1 cellular context compared by ENCODE assay signal in the genomic region with DNA sequence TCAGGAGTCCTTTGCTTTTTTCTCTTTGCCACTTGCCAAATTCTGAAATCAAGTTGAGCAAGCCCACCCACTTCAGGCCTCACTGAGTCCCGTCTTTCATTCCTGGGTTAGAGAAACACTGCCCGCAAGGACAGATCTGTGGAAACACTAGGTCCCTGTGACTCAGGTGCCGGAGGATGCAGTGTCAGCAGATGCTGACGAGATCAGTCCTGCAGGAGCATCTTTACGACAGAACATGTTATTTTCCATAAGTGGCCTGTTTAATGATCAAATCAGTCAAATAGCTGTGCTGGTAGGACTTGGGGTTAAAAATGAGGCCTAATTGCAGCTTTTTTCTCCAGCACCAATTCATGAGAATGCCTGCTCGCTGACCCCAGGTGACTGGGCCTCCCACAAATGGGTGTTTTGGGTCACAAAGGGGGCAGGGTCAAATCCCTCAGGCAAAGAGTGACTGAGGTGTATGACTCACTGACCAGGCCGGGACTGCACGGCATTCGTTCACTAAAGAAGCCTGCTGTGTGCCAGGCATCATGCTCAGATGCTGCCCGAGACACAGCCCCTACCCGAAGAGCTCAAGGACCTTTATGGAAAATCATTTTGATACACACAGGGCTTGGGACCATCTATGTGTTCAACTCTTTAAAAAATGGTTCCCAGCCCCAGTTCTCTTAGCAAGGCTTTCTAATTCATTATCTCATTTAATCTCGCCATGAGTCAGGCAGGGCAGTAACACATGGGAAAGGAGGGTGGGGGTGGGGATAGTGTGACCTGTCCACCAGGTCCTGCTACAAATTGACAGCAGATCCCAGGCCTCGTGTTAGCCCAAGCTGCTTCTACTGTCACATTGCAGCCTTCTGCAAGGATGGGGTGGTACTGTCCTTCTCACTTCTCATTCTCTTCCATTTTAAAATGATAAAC.
TF ChIP-seq lines count a peak whose summit lies in the region.

No MANE protein-coding gene starts in this region.

TF ChIP-seq in WTC11, 78 proteins besides CTCF, POLR2A, EP300 and RAD21 (continued from another document):
- TF ChIP-seq, protein P1, sequence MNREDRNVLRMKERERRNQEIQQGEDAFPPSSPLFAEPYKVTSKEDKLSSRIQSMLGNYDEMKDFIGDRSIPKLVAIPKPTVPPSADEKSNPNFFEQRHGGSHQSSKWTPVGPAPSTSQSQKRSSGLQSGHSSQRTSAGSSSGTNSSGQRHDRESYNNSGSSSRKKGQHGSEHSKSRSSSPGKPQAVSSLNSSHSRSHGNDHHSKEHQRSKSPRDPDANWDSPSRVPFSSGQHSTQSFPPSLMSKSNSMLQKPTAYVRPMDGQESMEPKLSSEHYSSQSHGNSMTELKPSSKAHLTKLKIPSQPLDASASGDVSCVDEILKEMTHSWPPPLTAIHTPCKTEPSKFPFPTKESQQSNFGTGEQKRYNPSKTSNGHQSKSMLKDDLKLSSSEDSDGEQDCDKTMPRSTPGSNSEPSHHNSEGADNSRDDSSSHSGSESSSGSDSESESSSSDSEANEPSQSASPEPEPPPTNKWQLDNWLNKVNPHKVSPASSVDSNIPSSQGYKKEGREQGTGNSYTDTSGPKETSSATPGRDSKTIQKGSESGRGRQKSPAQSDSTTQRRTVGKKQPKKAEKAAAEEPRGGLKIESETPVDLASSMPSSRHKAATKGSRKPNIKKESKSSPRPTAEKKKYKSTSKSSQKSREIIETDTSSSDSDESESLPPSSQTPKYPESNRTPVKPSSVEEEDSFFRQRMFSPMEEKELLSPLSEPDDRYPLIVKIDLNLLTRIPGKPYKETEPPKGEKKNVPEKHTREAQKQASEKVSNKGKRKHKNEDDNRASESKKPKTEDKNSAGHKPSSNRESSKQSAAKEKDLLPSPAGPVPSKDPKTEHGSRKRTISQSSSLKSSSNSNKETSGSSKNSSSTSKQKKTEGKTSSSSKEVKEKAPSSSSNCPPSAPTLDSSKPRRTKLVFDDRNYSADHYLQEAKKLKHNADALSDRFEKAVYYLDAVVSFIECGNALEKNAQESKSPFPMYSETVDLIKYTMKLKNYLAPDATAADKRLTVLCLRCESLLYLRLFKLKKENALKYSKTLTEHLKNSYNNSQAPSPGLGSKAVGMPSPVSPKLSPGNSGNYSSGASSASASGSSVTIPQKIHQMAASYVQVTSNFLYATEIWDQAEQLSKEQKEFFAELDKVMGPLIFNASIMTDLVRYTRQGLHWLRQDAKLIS (CRISPR knock-in tag; IDR thresholded peaks at IDR 0.05; ENCODE audit: borderline replicate concordance) = no peak
- TF ChIP-seq GRHL2 (CRISPR knock-in tag; IDR thresholded peaks at IDR 0.05; ENCODE audit: insufficient replicate concordance, severe bottlenecking) (no peak), ELF4 (CRISPR knock-in tag; IDR thresholded peaks at IDR 0.05; ENCODE audit: low read depth) (no peak), EMX1 (CRISPR knock-in tag; IDR thresholded peaks at IDR 0.05) (no peak), CBFB (CRISPR knock-in tag; IDR thresholded peaks at IDR 0.05; ENCODE audit: low read depth) (no peak), ZNF219 (CRISPR knock-in tag; IDR thresholded peaks at IDR 0.05; ENCODE audit: borderline replicate concordance) (no peak), ZNF138 (CRISPR knock-in tag; conservative IDR thresholded peaks at IDR 0.05) (no peak), TEAD4 (CRISPR knock-in tag; IDR thresholded peaks at IDR 0.05) (no peak)
